In the genomic region with DNA sequence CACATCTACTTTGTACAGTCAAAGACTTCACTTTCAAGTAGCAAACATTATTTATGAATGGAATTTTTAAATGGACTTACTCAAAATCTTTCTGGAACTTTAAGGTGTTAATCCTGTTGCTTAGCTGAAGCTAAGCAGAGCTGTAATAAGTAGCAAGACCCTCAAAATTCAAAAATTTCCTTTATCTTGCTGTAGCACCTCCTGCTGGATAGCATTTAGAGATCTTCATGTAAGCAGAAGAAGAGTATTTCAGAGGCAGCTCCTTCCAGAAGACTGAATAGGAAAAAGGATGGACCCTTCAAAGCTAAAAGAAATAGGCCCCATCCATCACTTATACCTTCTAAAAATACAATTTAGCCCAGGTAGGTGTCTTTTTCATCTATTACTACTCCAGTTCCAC, we compare ENCODE assay signal across 8 cellular contexts. TPM values are rescaled to one million over a fixed set of nuclear protein-coding genes. Genes with fewer than 3 reads are reported as not detected.
DNase-seq lines count a peak whose midpoint lies in the region; ATAC-seq, FAIRE-seq and TF ChIP-seq lines count a peak whose summit lies in the region.

No MANE protein-coding gene starts in this region.

- no peaks in the 10 kb centered on the region for H3K36me3 ChIP-seq in OCI-LY3 (replicated peaks; ENCODE audit: low read depth, low read length)
- H3K36me3 ChIP-seq in H1 (ENCODE audit: control insufficient read depth in 2 of 4, insufficient read depth in 4 of 4, low read length in 3 of 4), result no peaks in the 10 kb centered on the region
- no peaks in the 10 kb centered on the region for H3K36me3 ChIP-seq in subcutaneous abdominal adipose tissue (ENCODE audit: control insufficient read depth in 5 of 5, insufficient read depth in 5 of 5, low read length in 5 of 5)
- no peaks in the 10 kb centered on the region for H3K36me3 ChIP-seq in lower lobe of right lung

- peaks cover 1% of the 10 kb centered on the region for H3K36me3 Mint-ChIP-seq in activated naive CD4-positive, alpha-beta T cell treated with anti-CD3 and anti-CD28 coated beads for 36 hours (ENCODE audit: low read depth)

- H3K79me1 ChIP-seq in H1 (ENCODE audit: low read depth, low read length), result no peaks in the 10 kb centered on the region; the same call in 1 of the 2 replicates

- H3K9ac ChIP-seq in OCI-LY3 (ENCODE audit: low read length) (no peak overlapping the region), H1 (replicated peaks in 1 of 4; ENCODE audit: extremely low read depth in 1 of 4, low read depth in 3 of 4, low read length in 3 of 4) (no peak overlapping the region), subcutaneous abdominal adipose tissue (ENCODE audit: low read length in 5 of 5) (peak overlapping the region in 1 of 5 donors; percentile 28)

- no peaks in the 10 kb centered on the region for H3K27me3 Mint-ChIP-seq in activated naive CD4-positive, alpha-beta T cell treated with anti-CD3 and anti-CD28 coated beads for 36 hours (ENCODE audit: low read depth)

- H4K20me1 ChIP-seq in OCI-LY3 (ENCODE audit: insufficient read depth, low read length), result peaks cover 33% of the 10 kb centered on the region
- H4K20me1 ChIP-seq in H1 (replicated peaks in 1 of 2; ENCODE audit: control insufficient read depth in 1 of 2, insufficient read depth in 2 of 2, low read length in 2 of 2), result peaks cover 0 to 2% of the 10 kb centered on the region in 2 experiments

- H3K4me3 ChIP-seq in OCI-LY3 (ENCODE audit: low read length) (peak overlapping the region; percentile 90; the same call in 1 of the 2 replicates), H1 (ENCODE audit: extremely low read depth in 1 of 4, insufficient read depth in 2 of 4, low read depth in 3 of 4, low read length in 4 of 4) (peak overlapping the region in 1 of 4 experiments; percentile 97; a peak in 2 of 8 replicates), subcutaneous abdominal adipose tissue (ENCODE audit: low read depth in 1 of 5, low read length in 5 of 5) (no peak overlapping the region), lower lobe of right lung (no peak overlapping the region)

- H3K56ac ChIP-seq in H1 (replicated peaks; ENCODE audit: insufficient read length, low read depth, low read length), result no peak overlapping the region

- no peak overlapping the region for H3K23ac ChIP-seq in H1 (ENCODE audit: insufficient read length)

- DNase-seq in activated naive CD4-positive, alpha-beta T cell treated with anti-CD3 and anti-CD28 coated beads for 36 hours, result no peak
- no peak for DNase-seq in activated naive CD4-positive, alpha-beta T cell (lab: John Stamatoyannopoulos, UW)
- no peak for DNase-seq in H1 (ENCODE audit: low read depth in 1 of 2, low spot score in 2 of 2)
- DNase-seq in lower lobe of right lung, result no peak
- no peak for DNase-seq in inferior parietal cortex (ENCODE audit: extremely low spot score)

- peak overlapping the region; percentile 95 for H3K27ac Mint-ChIP-seq in activated naive CD4-positive, alpha-beta T cell treated with anti-CD3 and anti-CD28 coated beads for 36 hours

- H3K4me2 ChIP-seq in OCI-LY3 (ENCODE audit: low read length), result peak overlapping the region; percentile 77
- peak overlapping the region in 1 of 2 experiments; percentile 82; a peak in 1 of 4 replicates for H3K4me2 ChIP-seq in H1 (ENCODE audit: insufficient read depth in 1 of 2, low read depth in 2 of 2, low read length in 2 of 2)

- no peak overlapping the region for H2BK5ac ChIP-seq in H1 (ENCODE audit: low read depth, low read length)

- no peak overlapping the region for H2AK5ac ChIP-seq in H1 (ENCODE audit: low read depth, low read length)

- no peak for TF ChIP-seq EP300 in H1 (IDR thresholded peaks at IDR 0.05; ENCODE audit: borderline replicate concordance in 1 of 2, low read depth in 2 of 2, low read length in 2 of 2)

- no peak overlapping the region for H2BK20ac ChIP-seq in H1 (ENCODE audit: low read length)

- H3K27me3 ChIP-seq in OCI-LY3 (ENCODE audit: low read depth, low read length) (no peaks in the 10 kb centered on the region), H1 (replicated peaks in 1 of 4; ENCODE audit: control insufficient read depth in 3 of 4, extremely low read depth in 1 of 4, insufficient read depth in 3 of 4, low read length in 3 of 4) (no peaks in the 10 kb centered on the region), subcutaneous abdominal adipose tissue (ENCODE audit: control insufficient read depth in 5 of 5, insufficient read depth in 4 of 5, low read length in 5 of 5) (no peaks in the 10 kb centered on the region), lower lobe of right lung (ENCODE audit: low read depth) (no peaks in the 10 kb centered on the region)

- TF ChIP-seq POLR2A in H1 (IDR thresholded peaks at IDR 0.05; ENCODE audit: control extremely low read depth in 1 of 2, low read depth in 2 of 2, low read length in 2 of 2), result no peak

- H3K9me3 Mint-ChIP-seq in activated naive CD4-positive, alpha-beta T cell treated with anti-CD3 and anti-CD28 coated beads for 36 hours, result no peaks in the 10 kb centered on the region

- H3K4me1 ChIP-seq in OCI-LY3 (ENCODE audit: low read length), result peaks cover 47% of the 10 kb centered on the region
- H3K4me1 ChIP-seq in H1 (replicated peaks in 1 of 4; ENCODE audit: control insufficient read depth in 3 of 4, insufficient read depth in 4 of 4, low read length in 3 of 4), result peaks cover 0 to 5% (median 1%) of the 10 kb centered on the region in 4 experiments; a peak in 4 of 7 replicates
- peaks cover 0 to 27% (median 18%) of the 10 kb centered on the region in 5 donors for H3K4me1 ChIP-seq in subcutaneous abdominal adipose tissue (ENCODE audit: control insufficient read depth in 5 of 5, insufficient read depth in 5 of 5, low read length in 5 of 5)
- H3K4me1 ChIP-seq in lower lobe of right lung, result peaks cover 63% of the 10 kb centered on the region

- H2BK15ac ChIP-seq in H1 (ENCODE audit: low read length), result no peak overlapping the region

- no peaks in the 10 kb centered on the region for H3K9me3 ChIP-seq in OCI-LY3 (ENCODE audit: insufficient read depth, low read length)
- no peaks in the 10 kb centered on the region for H3K9me3 ChIP-seq in H1 (ENCODE audit: insufficient read depth in 2 of 2, low read depth in 1 of 2, low read length in 1 of 2)
- no peaks in the 10 kb centered on the region for H3K9me3 ChIP-seq in subcutaneous abdominal adipose tissue (ENCODE audit: control insufficient read depth in 5 of 5, low read length in 5 of 5)
- no peaks in the 10 kb centered on the region for H3K9me3 ChIP-seq in lower lobe of right lung

- TF ChIP-seq RAD21 in H1 (IDR thresholded peaks at IDR 0.05 in 1 of 2, conservative IDR thresholded peaks at IDR 0.05 in 1 of 2; ENCODE audit: low read depth in 2 of 2, low read length in 2 of 2), result peak; percentile 13 to 34; a peak in 3 of 4 replicates

- no peak overlapping the region for H4K8ac ChIP-seq in H1 (ENCODE audit: extremely low read depth, insufficient read depth, low read length)

- H2AFZ ChIP-seq in OCI-LY3 (ENCODE audit: low read depth, low read length), result no peak overlapping the region
- no peak overlapping the region for H2AFZ ChIP-seq in H1 (ENCODE audit: low read length)

- no peak overlapping the region for H3K27ac ChIP-seq in OCI-LY3 (ENCODE audit: low read length)
- no peak overlapping the region for H3K27ac ChIP-seq in H1 (ENCODE audit: low read depth, low read length)
- peak overlapping the region; percentile 85 for H3K27ac ChIP-seq in subcutaneous abdominal adipose tissue (ENCODE audit: low read depth, low read length)
- no peak overlapping the region for H3K27ac ChIP-seq in lower lobe of right lung

- intact Hi-C loops in activated naive CD4-positive, alpha-beta T cell treated with anti-CD3 and anti-CD28 coated beads for 36 hours (cut with micrococcal nuclease), result loop anchor here (2.0 to 10.0 kb wide), 3 partner anchors 113 to 199 kb away; no protein-coding TSS in a partner anchor
- intact Hi-C loops in lower lobe of right lung (cut with DNase I), result no loop called here

- peak; percentile 50 for TF ChIP-seq CTCF in OCI-LY3 (IDR thresholded peaks at IDR 0.05; ENCODE audit: low read depth, low read length)
- TF ChIP-seq CTCF in H1 (IDR thresholded peaks at IDR 0.05; ENCODE audit: control extremely low read depth in 1 of 3, insufficient read depth in 1 of 3, low read depth in 1 of 3, low read length in 3 of 3), result peak in 2 of 3 experiments; percentile 11 to 42; a peak in 2 of 4 replicates
- TF ChIP-seq CTCF in lower lobe of right lung (IDR thresholded peaks at IDR 0.05), result no peak

- CTCF ChIA-PET in activated naive CD4-positive, alpha-beta T cell treated with anti-CD3 and anti-CD28 coated beads for 36 hours (lab: Charles Lee), result interaction anchor here (0.9 to 1.7 kb wide), 4 partner anchors 9 to 153 kb away, joined by 3 to 7 read pairs (median 3); no protein-coding TSS in a partner anchor
- CTCF ChIA-PET in H1 (lab: Charles Lee; ENCODE audit: partially characterized antibody), result interaction anchor here (0.6 to 2.8 kb wide), 11 partner anchors 9 to 959 kb away, joined by 3 to 11 read pairs (median 4); no protein-coding TSS in a partner anchor

- H3K4ac ChIP-seq in H1 (replicated peaks; ENCODE audit: insufficient read length, low read depth, low read length), result no peak overlapping the region

- peak overlapping the region; percentile 23 for H3K4me3 Mint-ChIP-seq in activated naive CD4-positive, alpha-beta T cell treated with anti-CD3 and anti-CD28 coated beads for 36 hours

- peaks cover 56% of the 10 kb centered on the region for H3K4me1 Mint-ChIP-seq in activated naive CD4-positive, alpha-beta T cell treated with anti-CD3 and anti-CD28 coated beads for 36 hours (ENCODE audit: low read depth)

- H4K91ac ChIP-seq in H1 (replicated peaks; ENCODE audit: insufficient read length, low read length), result no peak overlapping the region

- ATAC-seq in GM19455 (IDR thresholded peaks at IDR 0.05; ENCODE audit: unreplicated experiment) (no peak), lower lobe of right lung (no peak)

- H3K14ac ChIP-seq in H1 (ENCODE audit: insufficient read length), result no peak overlapping the region

- no peak overlapping the region for H2BK120ac ChIP-seq in H1 (replicated peaks; ENCODE audit: low read depth, low read length)

- H3K18ac ChIP-seq in H1 (ENCODE audit: extremely low read depth, low read length), result no peak overlapping the region

- H3K79me2 ChIP-seq in OCI-LY3 (ENCODE audit: low read length) (peaks cover 72% of the 10 kb centered on the region), H1 (ENCODE audit: control insufficient read depth in 1 of 2, insufficient read depth in 2 of 2, low read length in 2 of 2) (peaks cover 0 to 68% of the 10 kb centered on the region in 2 experiments; a peak in 3 of 4 replicates)

- no peak overlapping the region for H2BK12ac ChIP-seq in H1 (ENCODE audit: low read depth, low read length)

- no peak for FAIRE-seq in H1 (lab: Jason Lieb, UNC)

- H3K23me2 ChIP-seq in H1 (ENCODE audit: low read depth, low read length), result peaks cover 9% of the 10 kb centered on the region

- no peak overlapping the region for H4K5ac ChIP-seq in H1 (ENCODE audit: insufficient read length, low read depth, low read length)

- POLR2A ChIA-PET in H1 (lab: Charles Lee; ENCODE audit: partially characterized antibody), result interaction anchor here (0.8 to 1.3 kb wide), 4 partner anchors 13 to 123 kb away, joined by 3 to 4 read pairs (median 3); no protein-coding TSS in a partner anchor

RNA-seq across cellular contexts. Expression of gene PHF21A, which starts 3.4 kb away (rescaled TPM):
- 10 to 100 TPM; 40.4 to 42.6 TPM for total RNA-seq in activated naive CD4-positive, alpha-beta T cell treated with anti-CD3 and anti-CD28 coated beads for 36 hours
- total RNA-seq in H1 (2021; fragmentation: NEBNext Ultra II Directional; extraction: Animal tissue kit (Norgen Biotek cat#: 25700)), result 33.2 and 40.3 TPM in 2 replicates
- 16.3 and 17.6 TPM in 2 replicates for polyA plus RNA-seq in H1 (2011; rRNA removed)
- 18.9 TPM for polyA plus RNA-seq in H1 (2011; cell fraction: cytosol; rRNA removed)
- 44.4 TPM for polyA plus RNA-seq in H1 (2011; cell fraction: nucleus; rRNA removed)
- 25.0 to 33.7 TPM (median 30.8 TPM) in 4 replicates for polyA plus RNA-seq in H1 (2012, experiment 1 of 2)
- 5.2 TPM for polyA plus RNA-seq in H1 (2012, experiment 2 of 2)
- polyA plus RNA-seq in H1 (2013, experiment 1 of 2), result 25.7 TPM
- 23.9 TPM for polyA plus RNA-seq in H1 (2013, experiment 2 of 2)
- 18.9 and 24.2 TPM in 2 replicates for polyA minus RNA-seq in H1 (2011; rRNA and poly(A)+ RNA removed)
- 15.0 TPM for polyA minus RNA-seq in H1 (2011; cell fraction: cytosol; rRNA and poly(A)+ RNA removed)
- 32.8 TPM for polyA minus RNA-seq in H1 (2011; cell fraction: nucleus; rRNA and poly(A)+ RNA removed)
- 48.4 TPM for total RNA-seq in lower lobe of right lung
